In the genomic region with DNA sequence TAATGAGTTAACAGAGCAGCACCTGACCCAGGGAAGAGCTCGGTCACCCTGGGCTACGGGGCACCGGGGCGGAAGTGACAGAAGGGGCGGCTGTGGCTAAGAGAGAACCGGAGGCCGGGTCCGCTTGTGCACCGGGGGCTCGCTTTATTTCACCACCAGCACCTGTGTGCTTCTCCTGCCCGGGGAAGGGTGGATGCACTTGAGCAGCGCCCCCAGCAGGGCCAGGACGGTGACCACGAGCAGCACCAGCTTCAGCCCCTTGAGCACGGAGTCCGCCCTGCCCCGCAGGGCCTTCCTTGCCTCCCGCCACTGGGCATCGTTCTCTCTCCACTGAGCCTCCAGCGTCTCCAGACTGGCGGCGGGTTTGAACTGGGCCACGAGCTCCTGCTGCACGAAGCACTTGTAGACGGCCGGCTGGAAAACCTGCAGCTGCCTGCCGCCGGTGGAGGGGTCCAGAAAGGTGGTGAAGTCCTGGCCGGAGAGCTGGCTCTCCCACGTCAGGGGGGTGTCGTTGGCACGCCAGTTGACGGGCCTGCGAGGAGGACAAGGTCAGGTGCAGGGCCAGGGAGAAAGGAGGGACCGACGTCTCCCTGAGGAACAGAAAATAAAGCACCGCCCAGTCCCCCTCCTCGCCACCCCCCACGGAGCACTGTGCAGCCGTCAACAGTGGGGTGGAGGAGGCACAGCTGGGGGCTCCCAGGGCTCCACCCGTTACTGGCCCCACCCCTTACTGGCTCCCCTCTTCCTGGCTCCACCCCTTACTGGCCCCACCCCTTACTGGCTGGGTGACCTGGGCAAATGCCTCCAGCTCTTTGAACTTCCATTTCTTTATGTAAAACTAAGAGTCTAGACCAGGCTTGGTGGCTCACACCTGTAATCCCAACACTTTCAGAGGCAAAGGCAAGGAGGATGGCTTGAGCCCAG, we compare ENCODE assay signal across 11 cellular contexts. TPM values are rescaled to one million over a fixed set of nuclear protein-coding genes. Genes with fewer than 3 reads are reported as not detected.
DNase-seq lines count a peak whose midpoint lies in the region; ATAC-seq, FAIRE-seq and TF ChIP-seq lines count a peak whose summit lies in the region.
"Had no signal": no experiment of that assay in that cellular context is flagged by ENCODE, and none has a peak within 500 bp of the region (broad histone marks: within the 10 kb centered on the region; RNA-seq: fewer than 3 reads in every experiment).

No MANE protein-coding gene starts in this region.

- no peaks in the 10 kb centered on the region for H3K79me2 ChIP-seq in OCI-LY7 (ENCODE audit: insufficient read depth, low read depth, low read length)

- CTCF ChIA-PET in OCI-LY7 (lab: Charles Lee; ENCODE audit: unreplicated experiment): no interaction called here

- ATAC-seq in foreskin keratinocyte: peak; percentile 32
- ATAC-seq in pancreas: peak; percentile 31 to 96 (median 79)
- ATAC-seq in GM19455 (IDR thresholded peaks at IDR 0.05; ENCODE audit: unreplicated experiment): no peak
- ATAC-seq: T-cell had no signal

- DNase-seq in NCI-H748 (lab: John Stamatoyannopoulos, UW; ENCODE audit: unreplicated experiment) (peak; percentile 36), NCI-H748 treated with DMSO at 0.1 percent for 48 hours (lab: John Stamatoyannopoulos, UW) (no peak), OCI-LY7 (ENCODE audit: low spot score) (peak; percentile 32), foreskin keratinocyte (no peak), pancreas (peak in 4 of 6 donors; percentile 37 to 83 (median 60)), OCI-M1 (lab: John Stamatoyannopoulos, UW) (no peak), SHP77 treated with DMSO at 0.1 percent for 48 hours (lab: John Stamatoyannopoulos, UW) (no peak)
- DNase-seq: brain microvascular endothelial cell, NCI-H1105 treated with DMSO at 0.1 percent for 48 hours had no signal

- H3K4me1 ChIP-seq in OCI-LY7 (ENCODE audit: insufficient read depth, low read length, poor library complexity, severe bottlenecking): peaks cover 23% of the 10 kb centered on the region
- H3K4me1 ChIP-seq in foreskin keratinocyte: no peaks in the 10 kb centered on the region
- no peaks in the 10 kb centered on the region for H3K4me1 ChIP-seq in pancreas

- POLR2A ChIA-PET in OCI-LY7 (lab: Charles Lee): interaction anchor here (1.0 to 1.2 kb wide), 2 partner anchors 13 to 84 kb away, joined by 3 to 6 read pairs; no protein-coding TSS in a partner anchor

- H2AFZ ChIP-seq in OCI-LY7 (ENCODE audit: low read length): no peak overlapping the region; the same call in 1 of the 2 replicates

- H3K27ac ChIP-seq in OCI-LY7 (ENCODE audit: low read depth, low read length, poor library complexity, severe bottlenecking) (no peak overlapping the region), foreskin keratinocyte (no peak overlapping the region), pancreas (no peak overlapping the region)
- H3K27ac ChIP-seq: brain microvascular endothelial cell had no signal

- H3K27me3 ChIP-seq in foreskin keratinocyte (no peaks in the 10 kb centered on the region), pancreas (no peaks in the 10 kb centered on the region)
- H3K27me3 ChIP-seq: brain microvascular endothelial cell had no signal

- intact Hi-C loops in OCI-LY7 (cut with micrococcal nuclease; ENCODE audit: unreplicated experiment) (no loop called here), pancreas (cut with DNase I) (no loop called here)

- peaks cover 9% of the 10 kb centered on the region; the same call in 1 of the 2 replicates for H3K9me3 ChIP-seq in OCI-LY7 (ENCODE audit: low read length)
- no peaks in the 10 kb centered on the region for H3K9me3 ChIP-seq in pancreas

- H3K9me2 ChIP-seq in OCI-LY7 (ENCODE audit: insufficient read depth, low read length): no peaks in the 10 kb centered on the region

- peak overlapping the region; percentile 20; the same call in 1 of the 2 replicates for H3K4me2 ChIP-seq in OCI-LY7 (ENCODE audit: low read length)

- no peak overlapping the region for H3K4me3 ChIP-seq in OCI-LY7 (ENCODE audit: low read depth, low read length, poor library complexity, severe bottlenecking)
- no peak overlapping the region for H3K4me3 ChIP-seq in pancreas

- WGBS in pancreas, 2 donors: 51 to 63% methylated on average over 36 to 41 of the region's 41 CpGs

- no peaks in the 10 kb centered on the region for H4K20me1 ChIP-seq in OCI-LY7 (ENCODE audit: insufficient read depth, low read length)

- TF ChIP-seq CTCF in OCI-LY7 (conservative IDR thresholded peaks at IDR 0.05; ENCODE audit: low read length) (0 out of 2 replicates have a peak, but pooled peaks have one; percentile 18), foreskin keratinocyte (conservative IDR thresholded peaks at IDR 0.05) (no peak), pancreas (IDR thresholded peaks at IDR 0.05) (no peak)

- H3K36me3 ChIP-seq in OCI-LY7 (ENCODE audit: insufficient read depth, low read length) (no peaks in the 10 kb centered on the region), pancreas (no peaks in the 10 kb centered on the region)
- H3K36me3 ChIP-seq: brain microvascular endothelial cell had no signal

- BruUV-seq in OCI-LY7 (replicated peaks; lab: Mats Ljungman, UMichigan): no TSS peak

- FAIRE-seq in pancreas (lab: Jason Lieb, UNC): no peak

RNA-seq across cellular contexts. Expression of a gene that starts 3.6 kb away (rescaled TPM):
- total RNA-seq in OCI-LY7 (2014; rRNA removed; shearing (Covaris generic)): not detected in 2 replicates
- total RNA-seq in OCI-LY7 (2022) (not detected in 2 replicates), foreskin keratinocyte (not detected in 2 replicates), pancreas (not detected)
- polyA plus RNA-seq in foreskin keratinocyte (not detected in 2 replicates), pancreas (not detected)
- total RNA-seq: T-cell had no signal

RNA-seq across cellular contexts. Expression of a gene that starts 23.9 kb away (rescaled TPM):
- total RNA-seq in OCI-LY7 (2014; rRNA removed; shearing (Covaris generic)): 15.0 and 22.9 TPM in 2 replicates
- total RNA-seq in OCI-LY7 (2022) (26.0 and 33.6 TPM in 2 replicates), foreskin keratinocyte (91.3 and 98.0 TPM in 2 replicates), pancreas (100 to 1,000 TPM in 1 of 6 donors, 10 to 100 TPM in 5; 51.6 to 103 (median 67.0) TPM)
- polyA plus RNA-seq in foreskin keratinocyte (113 and 125 TPM in 2 replicates), pancreas (10 to 100 TPM; 46.1 to 67.5 TPM)

RNA-seq across cellular contexts. Expression of a gene that starts 43.8 kb away (rescaled TPM):
- 100.0 and 105 TPM in 2 replicates for total RNA-seq in OCI-LY7 (2014; rRNA removed; shearing (Covaris generic))
- 155 and 181 TPM in 2 replicates for total RNA-seq in OCI-LY7 (2022)
- total RNA-seq in foreskin keratinocyte: 54.5 and 59.6 TPM in 2 replicates
- 81.3 and 89.9 TPM in 2 replicates for polyA plus RNA-seq in foreskin keratinocyte
- 10 to 100 TPM; 46.4 to 84.9 (median 59.8) TPM for total RNA-seq in pancreas
- polyA plus RNA-seq in pancreas: 100 to 1,000 TPM; 106 to 112 TPM

RNA-seq across cellular contexts. Expression of a gene that starts 57.4 kb away (rescaled TPM):
- total RNA-seq in OCI-LY7 (2014; rRNA removed; shearing (Covaris generic)): 0.19 TPM in 1 of 2 replicates, not detected in the other
- total RNA-seq in OCI-LY7 (2022) (0.83 and 0.89 TPM in 2 replicates), foreskin keratinocyte (not detected in 2 replicates), pancreas (10 to 100 TPM in 1 of 6 donors, 1 to 10 TPM in 4, under 1 TPM in 1; 0.69 to 10.2 (median 2.2) TPM)
- polyA plus RNA-seq in foreskin keratinocyte (not detected in 2 replicates), pancreas (100 to 1,000 TPM in 1 of 2 donors, 10 to 100 TPM in 1; 24.5 to 138 TPM)

Comparison
In these comparisons a context has a peak if more than half of its experiments do, and no peak if none do; other contexts are left out.
1. DNase-seq: peak in NCI-H748 (single experiment), OCI-LY7 (single experiment) and pancreas (4 of 6); none in NCI-H748 treated with DMSO at 0.1 percent for 48 hours (single experiment), foreskin keratinocyte (0 of 2), OCI-M1 (single experiment) and SHP77 treated with DMSO at 0.1 percent for 48 hours (single experiment).